Comparison of ENCODE assay signal across 11 cellular contexts in genomic region chr22:45235101-45235777, GRCh38. TPM values are rescaled to one million over a fixed set of nuclear protein-coding genes. Genes with fewer than 3 reads are reported as not detected.
A peak's percentile ranks its signal among the peaks of the same experiment; 100 is the strongest.
DNase-seq lines count a peak whose midpoint lies in the region; ATAC-seq and TF ChIP-seq lines count a peak whose summit lies in the region.
"Had no signal": no experiment of that assay in that cellular context is flagged by ENCODE, and none has a peak within 500 bp of the region (broad histone marks: within the 10 kb centered on the region; RNA-seq: fewer than 3 reads in every experiment).

No MANE protein-coding gene starts in this region.

- H3K4me3 ChIP-seq in stomach (no peak overlapping the region), BE2C (ENCODE audit: low read depth, low read length) (no peak overlapping the region)
- H3K4me3 ChIP-seq: lung had no signal

- H3K36me3 Mint-ChIP-seq in activated T-helper 17 cell treated with anti-CD3 and anti-CD28 coated beads, Interleukin-2, amount 50 U/mL, for 72 hours (ENCODE audit: low read depth): no peaks in the 10 kb centered on the region

- H3K27ac Mint-ChIP-seq in activated T-helper 17 cell treated with anti-CD3 and anti-CD28 coated beads, Interleukin-2, amount 50 U/mL, for 72 hours: no peak overlapping the region

- H3K36me3 ChIP-seq in stomach (peaks cover 0 to 34% (median 9%) of the 10 kb centered on the region in 4 donors), BE2C (peaks cover 3% of the 10 kb centered on the region; the same call in 1 of the 2 replicates)

- no peaks in the 10 kb centered on the region for H3K27me3 Mint-ChIP-seq in activated T-helper 17 cell treated with anti-CD3 and anti-CD28 coated beads, Interleukin-2, amount 50 U/mL, for 72 hours

- DNase-seq in D341Med (ENCODE audit: low spot score) (peak; percentile 41), GM19238 (ENCODE audit: insufficient read length, low spot score) (peak; percentile 85), stomach (peak; percentile 56), NCI-H1694 treated with DMSO at 0.1 percent for 48 hours (lab: John Stamatoyannopoulos, UW) (no peak), omental fat pad (ENCODE audit: low spot score) (no peak), BE2C (no peak)

- TF ChIP-seq CTCF in stomach (IDR thresholded peaks at IDR 0.05) (no peak), omental fat pad (IDR thresholded peaks at IDR 0.05) (no peak), BE2C (IDR thresholded peaks at IDR 0.05; ENCODE audit: low read depth, low read length) (no peak)

- H3K27ac ChIP-seq in stomach: peak overlapping the region in 2 of 5 donors; percentile 57 to 58

- H3K9me3 Mint-ChIP-seq in activated T-helper 17 cell treated with anti-CD3 and anti-CD28 coated beads, Interleukin-2, amount 50 U/mL, for 72 hours: no peaks in the 10 kb centered on the region

- TF ChIP-seq POLR2A in stomach (IDR thresholded peaks at IDR 0.05): no peak

- ATAC-seq in HG03196 (IDR thresholded peaks at IDR 0.05; ENCODE audit: unreplicated experiment) (peak; percentile 63), omental fat pad (ENCODE audit: low FRiP score) (no peak)
- ATAC-seq in activated T-helper 17 cell treated with anti-CD3 and anti-CD28 coated beads, Interleukin-2, amount 50 U/mL, for 72 hours (replicated peaks): peak; percentile 42
- ATAC-seq: HCT116 had no signal

- TF ChIP-seq EP300 in stomach (IDR thresholded peaks at IDR 0.05): no peak

- H3K27me3 ChIP-seq in stomach (no peaks in the 10 kb centered on the region), BE2C (no peaks in the 10 kb centered on the region)

- 69 to 84% (median 80%) methylated on average over 14 to 23 of the region's 23 CpGs for WGBS in stomach, 5 donors

- H3K9me3 ChIP-seq in stomach: no peaks in the 10 kb centered on the region
- H3K9me3 ChIP-seq in BE2C: no peaks in the 10 kb centered on the region

- no peak overlapping the region for H3K4me3 Mint-ChIP-seq in activated T-helper 17 cell treated with anti-CD3 and anti-CD28 coated beads, Interleukin-2, amount 50 U/mL, for 72 hours

- H3K4me1 ChIP-seq in stomach (peaks cover 14 to 57% (median 31%) of the 10 kb centered on the region in 4 donors), BE2C (no peaks in the 10 kb centered on the region)

- no peaks in the 10 kb centered on the region for H3K4me1 Mint-ChIP-seq in activated T-helper 17 cell treated with anti-CD3 and anti-CD28 coated beads, Interleukin-2, amount 50 U/mL, for 72 hours

- intact Hi-C loops in stomach (cut with DNase I; ENCODE audit: low total_unique reads): no loop called here

RNA-seq across cellular contexts. Expression of gene KIAA0930, which starts 5.5 kb away (rescaled TPM):
- 10 to 100 TPM in 1 of 2 donors, 1 to 10 TPM in 1; 8.7 to 24.1 TPM for total RNA-seq in activated T-helper 17 cell treated with anti-CD3 and anti-CD28 coated beads, Interleukin-2, amount 50 U/mL, for 72 hours
- total RNA-seq in stomach: 10 to 100 TPM in 4 of 5 donors, 1 to 10 TPM in 1; 7.1 to 42.3 (median 11.3) TPM
- polyA plus RNA-seq in stomach: 10 to 100 TPM; 21.7 to 26.6 (median 25.2) TPM
- 10 to 100 TPM; 27.4 to 58.8 (median 50.2) TPM for total RNA-seq in omental fat pad
- 77.2 TPM for polyA plus RNA-seq in BE2C (2012; ENCODE audit: insufficient read depth, insufficient read length, low read depth)

RNA-seq across cellular contexts. Expression of gene UPK3A, which starts 49.5 kb away (rescaled TPM):
- total RNA-seq in activated T-helper 17 cell treated with anti-CD3 and anti-CD28 coated beads, Interleukin-2, amount 50 U/mL, for 72 hours: not detected
- total RNA-seq in stomach: 1 to 10 TPM in 1 of 5 donors, not detected in 4; 1.3 TPM
- polyA plus RNA-seq in stomach: under 1 TPM in 2 of 3 donors, not detected in 1; 0.10 to 0.76 TPM
- total RNA-seq in omental fat pad: not detected
- not detected for polyA plus RNA-seq in BE2C (2012; ENCODE audit: insufficient read depth, insufficient read length, low read depth)
- total RNA-seq: lung, subcutaneous adipose tissue had no signal

Comparison
In these comparisons a context has a peak if more than half of its experiments do, and no peak if none do; other contexts are left out.
1. DNase-seq: peak in D341Med (single experiment), GM19238 (single experiment) and stomach (single experiment); none in NCI-H1694 treated with DMSO at 0.1 percent for 48 hours (single experiment), omental fat pad (single experiment) and BE2C (single experiment).